11 cellular contexts compared by ENCODE assay signal in genomic region chr1:8602471-8603219, GRCh38.
DNase-seq lines count a peak whose midpoint lies in the region; ATAC-seq and TF ChIP-seq lines count a peak whose summit lies in the region.
"Had no signal": no experiment of that assay in that cellular context is flagged by ENCODE, and none has a peak within 500 bp of the region (broad histone marks: within the 10 kb centered on the region; RNA-seq: fewer than 3 reads in every experiment).

No MANE protein-coding gene starts in this region.

- no peak overlapping the region for H3K14ac ChIP-seq in H9 (ENCODE audit: insufficient read depth, low read length)

- H3K4me3 Mint-ChIP-seq in CD8-positive, alpha-beta T cell: peak overlapping the region; percentile 55
- H3K4me3 Mint-ChIP-seq in H9: no peak overlapping the region

- peaks cover 35% of the 10 kb centered on the region for H3K4me1 Mint-ChIP-seq in CD8-positive, alpha-beta T cell (ENCODE audit: low read depth)
- peaks cover 37 to 47% of the 10 kb centered on the region in 2 experiments for H3K4me1 Mint-ChIP-seq in H9

- no peak for TF ChIP-seq CTCF in CD8-positive, alpha-beta T cell (IDR thresholded peaks at IDR 0.05)
- no peak for TF ChIP-seq CTCF in neutrophil (IDR thresholded peaks at IDR 0.05)
- TF ChIP-seq CTCF in breast epithelium (IDR thresholded peaks at IDR 0.05): no peak
- TF ChIP-seq CTCF in Peyer's patch (IDR thresholded peaks at IDR 0.05): no peak
- TF ChIP-seq CTCF in H9 (conservative IDR thresholded peaks at IDR 0.05): no peak; the same call in 2 of the 3 replicates

- no peaks in the 10 kb centered on the region for H3K27me3 Mint-ChIP-seq in CD8-positive, alpha-beta T cell (ENCODE audit: low read depth)
- no peaks in the 10 kb centered on the region for H3K27me3 Mint-ChIP-seq in H9 (ENCODE audit: low read depth)

- H2BK20ac ChIP-seq in H9 (ENCODE audit: low read depth, low read length, poor library complexity, severe bottlenecking): no peak overlapping the region

- H3K9me3 Mint-ChIP-seq in CD8-positive, alpha-beta T cell: no peaks in the 10 kb centered on the region
- no peaks in the 10 kb centered on the region; a peak in 1 of 5 replicates for H3K9me3 Mint-ChIP-seq in H9

- no peaks in the 10 kb centered on the region for H3K9me3 ChIP-seq in CD8-positive, alpha-beta T cell (ENCODE audit: low read length)
- H3K9me3 ChIP-seq in neutrophil: no peaks in the 10 kb centered on the region
- no peaks in the 10 kb centered on the region for H3K9me3 ChIP-seq in breast epithelium
- no peaks in the 10 kb centered on the region for H3K9me3 ChIP-seq in Peyer's patch
- H3K9me3 ChIP-seq in H9 (ENCODE audit: control insufficient read depth, low read depth, low read length): no peaks in the 10 kb centered on the region
- H3K9me3 ChIP-seq: left ventricle myocardium inferior, psoas muscle had no signal

- intact Hi-C loops in CD8-positive, alpha-beta T cell (cut with DNase I, micrococcal nuclease): no loop called here
- intact Hi-C loops in breast epithelium (cut with DNase I; ENCODE audit: low total_unique reads): no loop called here

- no peaks in the 10 kb centered on the region for H4K20me1 ChIP-seq in H9 (ENCODE audit: control insufficient read depth, insufficient read depth, insufficient read length)

- no peak overlapping the region for H2AK5ac ChIP-seq in H9 (ENCODE audit: insufficient read length, low read length)

- CTCF ChIA-PET in CD8-positive, alpha-beta T cell (lab: Charles Lee): interaction anchor here (0.7 to 2.2 kb wide), 5 partner anchors 41 to 311 kb away, joined by 3 to 8 read pairs (median 3); no protein-coding TSS in a partner anchor

- no peak overlapping the region for H3K18ac ChIP-seq in H9 (ENCODE audit: insufficient read length, low read depth, low read length)

- H3K79me2 ChIP-seq in H9 (ENCODE audit: insufficient read depth, low read length): peaks cover 12% of the 10 kb centered on the region; the same call in 1 of the 2 replicates

- H4K8ac ChIP-seq in H9 (replicated peaks; ENCODE audit: insufficient read length, low read depth, low read length): no peak overlapping the region

- no peak overlapping the region for H3K56ac ChIP-seq in H9 (ENCODE audit: insufficient read length, low read depth, low read length)

- no peaks in the 10 kb centered on the region for H3K36me3 ChIP-seq in CD8-positive, alpha-beta T cell (ENCODE audit: insufficient read depth, low read length)
- H3K36me3 ChIP-seq in neutrophil (no peaks in the 10 kb centered on the region), breast epithelium (no peaks in the 10 kb centered on the region), Peyer's patch (no peaks in the 10 kb centered on the region)
- H3K36me3 ChIP-seq: left ventricle myocardium inferior had no signal

- no peak overlapping the region for H3K27ac ChIP-seq in CD8-positive, alpha-beta T cell (ENCODE audit: low read depth, low read length)
- H3K27ac ChIP-seq in neutrophil (peak overlapping the region; percentile 52), breast epithelium (no peak overlapping the region), Peyer's patch (no peak overlapping the region), H9 (ENCODE audit: insufficient read length, low read depth, low read length) (no peak overlapping the region)
- H3K27ac ChIP-seq: left ventricle myocardium inferior, psoas muscle had no signal

- H3K27me3 ChIP-seq in CD8-positive, alpha-beta T cell (ENCODE audit: insufficient read depth, low read length): no peaks in the 10 kb centered on the region
- no peaks in the 10 kb centered on the region for H3K27me3 ChIP-seq in neutrophil
- H3K27me3 ChIP-seq in breast epithelium: no peaks in the 10 kb centered on the region
- no peaks in the 10 kb centered on the region for H3K27me3 ChIP-seq in Peyer's patch
- no peaks in the 10 kb centered on the region for H3K27me3 ChIP-seq in H9 (ENCODE audit: insufficient read depth, low read length)

- no peak overlapping the region for H2BK120ac ChIP-seq in H9 (ENCODE audit: low read depth, low read length, poor library complexity, severe bottlenecking)

- H3K27ac Mint-ChIP-seq in CD8-positive, alpha-beta T cell: peak overlapping the region; percentile 64
- peak overlapping the region in 1 of 3 experiments; percentile 37; a peak in 1 of 7 replicates for H3K27ac Mint-ChIP-seq in H9

- no peak overlapping the region for H3K4me2 ChIP-seq in H9 (ENCODE audit: insufficient read depth, insufficient read length, low read length)

- H3K9ac ChIP-seq in H9 (ENCODE audit: extremely low read depth, insufficient read length, low read length): no peak overlapping the region

- H3K23ac ChIP-seq in H9 (ENCODE audit: insufficient read length, low read depth, low read length): no peak overlapping the region

- no peak overlapping the region for H2BK5ac ChIP-seq in H9 (ENCODE audit: insufficient read length, low read length)

- no peak overlapping the region for H2BK12ac ChIP-seq in H9 (ENCODE audit: insufficient read length, low read depth, low read length)

- H3K36me3 Mint-ChIP-seq in CD8-positive, alpha-beta T cell: no peaks in the 10 kb centered on the region
- peaks cover 8 to 12% (median 8%) of the 10 kb centered on the region in 3 experiments; a peak in 5 of 7 replicates for H3K36me3 Mint-ChIP-seq in H9 (ENCODE audit: insufficient read depth in 1 of 3, low read depth in 3 of 3)

- no peak overlapping the region for H4K91ac ChIP-seq in H9 (ENCODE audit: insufficient read length, low read depth, low read length)

- POLR2A ChIA-PET in CD8-positive, alpha-beta T cell (lab: Charles Lee): no interaction called here

- TF ChIP-seq POLR2A in breast epithelium (IDR thresholded peaks at IDR 0.05): no peak
- no peak for TF ChIP-seq POLR2A in Peyer's patch (IDR thresholded peaks at IDR 0.05)

- no peak overlapping the region for H3K4ac ChIP-seq in H9 (ENCODE audit: low read depth, low read length)

- no CpG with 5 or more reads among the region's 5 CpGs for WGBS in H9 (ENCODE audit: extremely low coverage, insufficient read length, low lambda C conversion rate)

- no peaks in the 10 kb centered on the region for H3K79me1 ChIP-seq in H9 (ENCODE audit: insufficient read depth, low read depth, low read length, poor library complexity, severe bottlenecking)

- peak; percentile 60 for ATAC-seq in CD8-positive, alpha-beta T cell
- ATAC-seq in HG03571 (IDR thresholded peaks at IDR 0.05; ENCODE audit: unreplicated experiment): no peak
- ATAC-seq: psoas muscle had no signal

- no peak overlapping the region for H4K5ac ChIP-seq in H9 (ENCODE audit: insufficient read length, low read depth, low read length)

- H2BK15ac ChIP-seq in H9 (ENCODE audit: low read depth, low read length): no peak overlapping the region

- H3T11ph ChIP-seq in H9 (ENCODE audit: low read length): no peak overlapping the region

- no peak for DNase-seq in CD8-positive, alpha-beta T cell
- DNase-seq in NCI-H1092 (lab: John Stamatoyannopoulos, UW): peak; percentile 61
- DNase-seq in activated T-cell treated with anti-CD3 and anti-CD28 coated beads, Interleukin-2, amount 50 U/mL, for 48 hours: peak; percentile 44 to 52
- DNase-seq in breast epithelium (ENCODE audit: low spot score in 2 of 2): no peak
- DNase-seq in Peyer's patch: no peak
- DNase-seq in H9: no peak
- DNase-seq: left ventricle myocardium inferior, NCI-H2171 treated with DMSO at 0.1 percent for 48 hours, psoas muscle had no signal

- H2AFZ ChIP-seq in H9 (ENCODE audit: low read length): no peak overlapping the region

- peaks cover 25% of the 10 kb centered on the region for H3K4me1 ChIP-seq in CD8-positive, alpha-beta T cell (ENCODE audit: insufficient read depth, low read length)
- H3K4me1 ChIP-seq in neutrophil (ENCODE audit: control insufficient read depth in 1 of 2, insufficient read depth in 1 of 2, low read depth in 1 of 2, low read length in 1 of 2) (peaks cover 18 to 21% of the 10 kb centered on the region in 2 experiments), breast epithelium (no peaks in the 10 kb centered on the region), Peyer's patch (peaks cover 0 to 24% (median 0%) of the 10 kb centered on the region in 4 donors), H9 (ENCODE audit: insufficient read depth, low read length) (0 out of 2 replicates have a peak, but pooled peaks cover 2% of the 10 kb centered on the region)

- H3K4me3 ChIP-seq in CD8-positive, alpha-beta T cell (ENCODE audit: low read depth, low read length): no peak overlapping the region
- no peak overlapping the region for H3K4me3 ChIP-seq in neutrophil (ENCODE audit: low read depth in 1 of 2, low read length in 1 of 2)
- no peak overlapping the region for H3K4me3 ChIP-seq in breast epithelium
- H3K4me3 ChIP-seq in Peyer's patch: no peak overlapping the region
- H3K4me3 ChIP-seq: left ventricle myocardium inferior, psoas muscle had no signal

- H3K23me2 ChIP-seq in H9 (ENCODE audit: insufficient read length, low read depth, low read length, poor library complexity, severe bottlenecking): no peaks in the 10 kb centered on the region

Comparison
In these comparisons a context has a peak if more than half of its experiments do, and no peak if none do; other contexts are left out.
1. DNase-seq: peak in NCI-H1092 (single experiment) and activated T-cell treated with anti-CD3 and anti-CD28 coated beads, Interleukin-2, amount 50 U/mL, for 48 hours (2 of 2); none in CD8-positive, alpha-beta T cell (0 of 7), breast epithelium (0 of 2), Peyer's patch (0 of 3) and H9 (single experiment).